Comparison of ENCODE assay signal across 20 cellular contexts in genomic region chr13:73250061-73250460, GRCh38.
DNase-seq lines count a peak whose midpoint lies in the region; ATAC-seq, FAIRE-seq and TF ChIP-seq lines count a peak whose summit lies in the region.
"Had no signal": no experiment of that assay in that cellular context is flagged by ENCODE, and none has a peak within 500 bp of the region (broad histone marks: within the 10 kb centered on the region; RNA-seq: fewer than 3 reads in every experiment).

No MANE protein-coding gene starts in this region.

- ATAC-seq in K562 = no peak
- ATAC-seq: GM12878 had no signal

- H3K36me3 ChIP-seq in HEK293 (ENCODE audit: control insufficient read depth in 2 of 2, insufficient read depth in 1 of 2, low read length in 2 of 2) (no peaks in the 10 kb centered on the region), K562 (ENCODE audit: control insufficient read depth, insufficient read depth, low read length) (no peaks in the 10 kb centered on the region), thyroid gland (no peaks in the 10 kb centered on the region), testis (ENCODE audit: low read depth, missing control alignments) (no peaks in the 10 kb centered on the region)
- H3K36me3 ChIP-seq: HAP-1 had no signal

- H3K9me3 ChIP-seq in HEK293 (ENCODE audit: control insufficient read depth, insufficient read depth, low read depth, low read length) (no peaks in the 10 kb centered on the region), K562 (replicated peaks; ENCODE audit: control insufficient read depth, insufficient read depth, low read depth, low read length) (no peaks in the 10 kb centered on the region), thyroid gland (no peaks in the 10 kb centered on the region), testis (no peaks in the 10 kb centered on the region)
- H3K9me3 ChIP-seq: HAP-1 had no signal

- no peaks in the 10 kb centered on the region for H3K36me3 Mint-ChIP-seq in nephron progenitor cell (ENCODE audit: low read depth)

- WGBS in K562 (ENCODE audit: insufficient coverage, low coverage, missing lambda C conversion rate) = 7% methylated on average over 3 of the region's 7 CpGs
- WGBS in thyroid gland, 2 donors = 97 to 99% methylated on average over 7 of the region's 7 CpGs
- 81 to 95% methylated on average over 7 of the region's 7 CpGs for WGBS in testis, 2 donors

- no peak for DNase-seq in K562 (ENCODE audit: extremely low read depth in 1 of 4, low spot score in 3 of 4)
- DNase-seq in nephron progenitor cell = no peak
- DNase-seq in thyroid gland = no peak
- DNase-seq in testis = no peak
- DNase-seq in effector CD8-positive, alpha-beta T cell (lab: John Stamatoyannopoulos, UW) = no peak
- DNase-seq in DMS79 (lab: John Stamatoyannopoulos, UW) = no peak
- no peak for DNase-seq in NCI-H446 treated with DMSO at 0.1 percent for 48 hours (lab: John Stamatoyannopoulos, UW)
- DNase-seq: ACHN; CD4-positive, alpha-beta T cell; DND-41; EL; GOT3; IMR-90; KBM-7 had no signal

- peaks cover 13% of the 10 kb centered on the region for H3K4me1 Mint-ChIP-seq in nephron progenitor cell

- TF ChIP-seq POLR2A in K562 (conservative IDR thresholded peaks at IDR 0.05) = no peak
- no peak for TF ChIP-seq POLR2A in thyroid gland (IDR thresholded peaks at IDR 0.05)
- no peak for TF ChIP-seq POLR2A in testis (IDR thresholded peaks at IDR 0.05)

- no peak overlapping the region for H3K4me2 ChIP-seq in K562 (ENCODE audit: insufficient read depth, low read length)

- H3K4me3 ChIP-seq in HEK293 (ENCODE audit: low read depth, low read length) (no peak overlapping the region), K562 (no peak overlapping the region), thyroid gland (replicated peaks in 1 of 3) (no peak overlapping the region), testis (no peak overlapping the region)
- H3K4me3 ChIP-seq: GM12878, HAP-1 had no signal

- H3K79me2 ChIP-seq in K562 (ENCODE audit: control insufficient read depth, insufficient read depth, low read length) = no peaks in the 10 kb centered on the region

- no peak overlapping the region for H3K27ac ChIP-seq in HEK293 (ENCODE audit: extremely low read depth, low read depth, low read length)
- no peak overlapping the region for H3K27ac ChIP-seq in K562 (ENCODE audit: extremely low read depth, low read depth, low read length)
- H3K27ac ChIP-seq in thyroid gland = peak overlapping the region in 2 of 3 donors; percentile 77 to 80
- H3K27ac ChIP-seq in testis = no peak overlapping the region
- H3K27ac ChIP-seq: C4-2B had no signal

- no peaks in the 10 kb centered on the region for H3K27me3 ChIP-seq in K562 (ENCODE audit: control insufficient read depth in 2 of 2, insufficient read depth in 2 of 2, low read length in 2 of 2)
- no peaks in the 10 kb centered on the region for H3K27me3 ChIP-seq in thyroid gland
- no peaks in the 10 kb centered on the region for H3K27me3 ChIP-seq in testis

- H3K9me1 ChIP-seq in K562 (ENCODE audit: control insufficient read depth, insufficient read depth, low read length) = no peaks in the 10 kb centered on the region

- no peak for TF ChIP-seq RAD21 in K562 (CRISPR knock-in tag; conservative IDR thresholded peaks at IDR 0.05 in 1 of 2, IDR thresholded peaks at IDR 0.05 in 1 of 2)

- TF ChIP-seq EP300 in K562 (IDR thresholded peaks at IDR 0.05; ENCODE audit: low read length) = no peak

- H3K9ac ChIP-seq in K562 (ENCODE audit: insufficient read depth in 1 of 2, low read depth in 2 of 2, low read length in 2 of 2) = no peak overlapping the region

- peaks cover 6% of the 10 kb centered on the region for H3K27me3 Mint-ChIP-seq in nephron progenitor cell (ENCODE audit: low read depth, poor library complexity)
- H3K27me3 Mint-ChIP-seq: CD4-positive, alpha-beta T cell had no signal

- no peaks in the 10 kb centered on the region for H3K9me3 Mint-ChIP-seq in nephron progenitor cell
- H3K9me3 Mint-ChIP-seq: CD4-positive, alpha-beta T cell had no signal

- in situ Hi-C loops in K562 (cut with MboI) = no loop called here

- POLR2A ChIA-PET in HEK293 (lab: Yijun Ruan, JAX) (no interaction called here), K562 (lab: Yijun Ruan, JAX) (no interaction called here)

- CTCF ChIA-PET in HEK293 (lab: Yijun Ruan, JAX) = interaction anchor here (0.8 kb wide), 1 partner anchor 119 kb away, joined by 4 read pairs; no protein-coding TSS in a partner anchor
- CTCF ChIA-PET in K562 (lab: Yijun Ruan, JAX; ENCODE audit: low intra/inter-chr PET ratio) = no interaction called here

- H4K20me1 ChIP-seq in K562 (replicated peaks; ENCODE audit: control insufficient read depth, insufficient read depth, low read length) = no peaks in the 10 kb centered on the region

- H2AFZ ChIP-seq in K562 (ENCODE audit: low read depth, low read length) = no peak overlapping the region

- peak overlapping the region; percentile 62 for H3K27ac Mint-ChIP-seq in nephron progenitor cell
- H3K27ac Mint-ChIP-seq: CD4-positive, alpha-beta T cell had no signal

- FAIRE-seq in K562 (lab: Jason Lieb, UNC) = no peak
- FAIRE-seq: A204.1, GM12878, HTR-8/SVneo had no signal

- no TSS peak for BruUV-seq in K562 (replicated peaks; lab: Mats Ljungman, UMichigan)

- H3K4me3 Mint-ChIP-seq in nephron progenitor cell = no peak overlapping the region
- H3K4me3 Mint-ChIP-seq: CD4-positive, alpha-beta T cell had no signal

- H3K4me1 ChIP-seq in HEK293 (ENCODE audit: control insufficient read depth, insufficient read depth, low read length) (no peaks in the 10 kb centered on the region), K562 (replicated peaks in 1 of 2; ENCODE audit: control insufficient read depth in 2 of 2, insufficient read depth in 2 of 2, low read length in 2 of 2) (no peaks in the 10 kb centered on the region), thyroid gland (peaks cover 11 to 18% of the 10 kb centered on the region in 2 donors), testis (no peaks in the 10 kb centered on the region)
- H3K4me1 ChIP-seq: HAP-1 had no signal

- intact Hi-C loops in K562 (cut with micrococcal nuclease) (no loop called here), thyroid gland (cut with DNase I) (no loop called here), testis (cut with DNase I; ENCODE audit: low total_unique reads) (no loop called here)

- TF ChIP-seq CTCF in HEK293 (tag by site-specific recombination; IDR thresholded peaks at IDR 0.05) (no peak), K562 (IDR thresholded peaks at IDR 0.05 in 2 of 3, conservative IDR thresholded peaks at IDR 0.05 in 1 of 3; ENCODE audit: insufficient read depth in 2 of 3, low read depth in 1 of 3, low read length in 3 of 3) (no peak), nephron progenitor cell (IDR thresholded peaks at IDR 0.05) (no peak), thyroid gland (IDR thresholded peaks at IDR 0.05) (no peak), testis (IDR thresholded peaks at IDR 0.05) (no peak)

TF ChIP-seq in HEK293, 187 proteins besides CTCF, POLR2A, EP300 and RAD21:
- TF ChIP-seq AEBP2 (tag by site-specific recombination; IDR thresholded peaks at IDR 0.05; ENCODE audit: borderline replicate concordance) (no peak), SETDB1 (IDR thresholded peaks at IDR 0.05; ENCODE audit: insufficient read length, low read length) (peak; percentile 69)

TF ChIP-seq in K562, 482 proteins besides CTCF, POLR2A, EP300 and RAD21:
- TF ChIP-seq FOXK1 (CRISPR knock-in tag; IDR thresholded peaks at IDR 0.05; ENCODE audit: borderline replicate concordance) = no peak
- peak; percentile 35; the same call in 1 of the 2 replicates for TF ChIP-seq SPI1 (IDR thresholded peaks at IDR 0.05; ENCODE audit: borderline replicate concordance, low read depth, low read length)

Comparison
In these comparisons a context has a peak if more than half of its experiments do, and no peak if none do; other contexts are left out.
1. H3K27ac ChIP-seq: peak in thyroid gland (2 of 3); none in HEK293 (single experiment), K562 (single experiment) and testis (0 of 2).
2. Of the 44 proteins assayed by ChIP-seq in both K562 and HEK293: peak only in K562: none; only in HEK293: SETDB1; in both: none; in neither: 43.